ENCODE assay signal across 8 cellular contexts in the genomic region with DNA sequence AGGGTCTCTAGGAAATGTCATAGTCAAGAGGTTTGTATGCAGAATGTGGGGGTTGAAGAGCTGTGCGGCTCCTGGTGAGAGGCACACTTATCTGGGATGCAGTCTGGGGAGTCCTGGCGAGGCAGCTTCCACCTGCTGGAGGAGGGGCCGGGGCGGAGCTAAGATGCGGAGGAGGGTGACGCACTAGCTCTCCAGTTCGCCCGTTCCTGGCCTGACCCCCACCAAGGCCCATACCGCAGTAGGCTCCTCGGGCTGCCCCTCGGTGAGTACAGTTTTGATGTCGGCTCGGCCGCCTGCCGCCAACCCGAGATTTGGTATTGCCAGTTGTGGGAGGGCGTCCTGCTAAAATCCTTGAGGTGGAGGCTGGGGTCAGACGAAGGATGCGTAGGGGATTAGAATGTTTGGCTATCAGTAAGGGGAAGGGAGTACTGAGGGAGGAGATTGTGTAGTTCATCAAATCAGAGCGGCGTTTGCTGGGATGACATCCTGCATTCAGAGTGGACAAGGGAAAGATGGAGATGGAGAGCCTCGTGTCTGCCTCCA. TPM values are rescaled to one million over a fixed set of nuclear protein-coding genes. Genes with fewer than 3 reads are reported as not detected.
A peak's percentile ranks its signal among the peaks of the same experiment; 100 is the strongest.
DNase-seq lines count a peak whose midpoint lies in the region; ATAC-seq and TF ChIP-seq lines count a peak whose summit lies in the region.

A gene with protein sequence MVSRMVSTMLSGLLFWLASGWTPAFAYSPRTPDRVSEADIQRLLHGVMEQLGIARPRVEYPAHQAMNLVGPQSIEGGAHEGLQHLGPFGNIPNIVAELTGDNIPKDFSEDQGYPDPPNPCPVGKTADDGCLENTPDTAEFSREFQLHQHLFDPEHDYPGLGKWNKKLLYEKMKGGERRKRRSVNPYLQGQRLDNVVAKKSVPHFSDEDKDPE (plus strand): TSS at position 194 of the 543 bp plus-strand sequence. CDS start 1,883 bp downstream, outside the sequence.

- no peaks in the 10 kb centered on the region for H3K36me3 ChIP-seq in rectal smooth muscle tissue (ENCODE audit: control insufficient read depth, insufficient read depth, low read length)

- no peak within 1 kb of the TSS for H3K9ac ChIP-seq in rectal smooth muscle tissue (ENCODE audit: low read length)

- no peaks in the 10 kb centered on the region for H3K27me3 Mint-ChIP-seq in CD4-positive, alpha-beta T cell

- no peak within 1 kb of the TSS for H3K27ac ChIP-seq in rectal smooth muscle tissue (ENCODE audit: low read depth, low read length)
- no peak within 1 kb of the TSS for H3K27ac ChIP-seq in CD4-positive, alpha-beta T cell (ENCODE audit: low read depth, low read length)

- H3K36me3 Mint-ChIP-seq in CD4-positive, alpha-beta T cell (ENCODE audit: low read depth): peaks cover 2% of the 10 kb centered on the region

- TF ChIP-seq CTCF in CD4-positive, alpha-beta T cell (IDR thresholded peaks at IDR 0.05): no peak

- DNase-seq in HT-29 (ENCODE audit: low spot score): peak; percentile 54
- DNase-seq in RPMI7951 (ENCODE audit: low read depth): no peak
- peak; percentile 20 for DNase-seq in fibroblast of the conjunctiva (ENCODE audit: low read depth)
- no peak for DNase-seq in CD4-positive, alpha-beta T cell

- CTCF ChIA-PET in CD4-positive, alpha-beta T cell (lab: Charles Lee): no interaction called here

- H3K9me3 Mint-ChIP-seq in CD4-positive, alpha-beta T cell: no peaks in the 10 kb centered on the region

- no peak for ATAC-seq in HG02798 (IDR thresholded peaks at IDR 0.05; ENCODE audit: poor library complexity, unreplicated experiment)
- no peak for ATAC-seq in GM18909 (IDR thresholded peaks at IDR 0.05; ENCODE audit: poor library complexity, unreplicated experiment)
- ATAC-seq in GM18868 (IDR thresholded peaks at IDR 0.05; ENCODE audit: unreplicated experiment): no peak
- no peak for ATAC-seq in CD4-positive, alpha-beta T cell (ENCODE audit: poor library complexity)

- H3K9me3 ChIP-seq in CD4-positive, alpha-beta T cell (ENCODE audit: control insufficient read depth, low read length): no peaks in the 10 kb centered on the region

- H3K4me1 ChIP-seq in rectal smooth muscle tissue (ENCODE audit: control insufficient read depth, insufficient read depth, low read length): no peaks in the 10 kb centered on the region

- POLR2A ChIA-PET in CD4-positive, alpha-beta T cell (lab: Charles Lee): interaction anchor here (0.7 kb wide), 1 partner anchor 102 kb away, joined by 3 read pairs; no protein-coding TSS in a partner anchor

- H3K27me3 ChIP-seq in rectal smooth muscle tissue (ENCODE audit: control insufficient read depth, insufficient read depth, low read length): no peaks in the 10 kb centered on the region
- no peaks in the 10 kb centered on the region for H3K27me3 ChIP-seq in CD4-positive, alpha-beta T cell (ENCODE audit: control insufficient read depth, insufficient read depth, low read length)

- H3K4me1 Mint-ChIP-seq in CD4-positive, alpha-beta T cell (ENCODE audit: low read depth): no peaks in the 10 kb centered on the region

- no peak within 1 kb of the TSS for H3K27ac Mint-ChIP-seq in CD4-positive, alpha-beta T cell

- intact Hi-C loops in CD4-positive, alpha-beta T cell (cut with DNase I, micrococcal nuclease): no loop called here

- peak within 1 kb of the TSS; percentile 5 for H3K4me3 ChIP-seq in rectal smooth muscle tissue (ENCODE audit: low read length)

- no peak within 1 kb of the TSS for H3K4me3 Mint-ChIP-seq in CD4-positive, alpha-beta T cell

RNA-seq across cellular contexts. Expression of the gene that starts here (rescaled TPM):
- 0.25 and 0.37 TPM in 2 replicates for total RNA-seq in HT-29 (2014; rRNA removed; shearing (Covaris generic))
- 91.9 and 99.1 TPM in 2 replicates for total RNA-seq in RPMI7951 (2014; rRNA removed; shearing (Covaris generic))
- total RNA-seq in CD4-positive, alpha-beta T cell: not detected

Comparison
In these comparisons a context has a peak if more than half of its experiments do, and no peak if none do; other contexts are left out.
1. RNA of the gene that starts here (total RNA-seq): 91.9 to 99.1 TPM in RPMI7951; not detected in CD4-positive, alpha-beta T cell and 0.25 to 0.37 TPM in HT-29; every median in the first group is over 10 times any median in the second.
2. Peak in DNase-seq in HT-29; RNA of the gene not detected or under 1 TPM.